In the genomic region with DNA sequence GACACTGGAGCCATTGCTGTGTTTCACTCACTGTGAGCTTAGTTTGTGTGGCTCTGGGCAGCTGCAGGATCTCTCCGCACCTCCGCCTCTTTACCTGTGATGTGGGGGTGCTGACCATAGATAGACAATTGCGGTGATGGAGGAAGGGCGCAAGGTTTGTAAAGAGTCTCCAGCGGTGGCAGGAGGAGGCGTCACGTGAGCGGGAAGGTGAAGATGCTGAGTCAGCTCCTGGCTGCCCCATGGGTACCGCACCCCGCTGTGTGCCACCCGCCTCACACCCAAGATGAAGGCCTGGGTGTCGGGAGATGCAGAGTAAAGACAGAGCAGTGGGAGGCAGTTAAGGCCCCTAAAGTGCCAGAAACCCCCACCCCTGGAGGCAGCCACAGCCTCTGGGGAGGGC, we compare ENCODE assay signal across 1 cellular context.
TF ChIP-seq lines count a peak whose summit lies in the region.

No MANE protein-coding gene starts in this region.

TF ChIP-seq in K562, 482 proteins besides CTCF, POLR2A, EP300 and RAD21 (continued from another document and continues in another):
- TF ChIP-seq, protein P1, sequence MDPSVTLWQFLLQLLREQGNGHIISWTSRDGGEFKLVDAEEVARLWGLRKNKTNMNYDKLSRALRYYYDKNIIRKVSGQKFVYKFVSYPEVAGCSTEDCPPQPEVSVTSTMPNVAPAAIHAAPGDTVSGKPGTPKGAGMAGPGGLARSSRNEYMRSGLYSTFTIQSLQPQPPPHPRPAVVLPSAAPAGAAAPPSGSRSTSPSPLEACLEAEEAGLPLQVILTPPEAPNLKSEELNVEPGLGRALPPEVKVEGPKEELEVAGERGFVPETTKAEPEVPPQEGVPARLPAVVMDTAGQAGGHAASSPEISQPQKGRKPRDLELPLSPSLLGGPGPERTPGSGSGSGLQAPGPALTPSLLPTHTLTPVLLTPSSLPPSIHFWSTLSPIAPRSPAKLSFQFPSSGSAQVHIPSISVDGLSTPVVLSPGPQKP (CRISPR knock-in tag; IDR thresholded peaks at IDR 0.05), result no peak
- no peak for TF ChIP-seq PRMT5 (CRISPR knock-in tag; IDR thresholded peaks at IDR 0.05)
- TF ChIP-seq L3MBTL2 (IDR thresholded peaks at IDR 0.05), result no peak
- TF ChIP-seq, protein P2, sequence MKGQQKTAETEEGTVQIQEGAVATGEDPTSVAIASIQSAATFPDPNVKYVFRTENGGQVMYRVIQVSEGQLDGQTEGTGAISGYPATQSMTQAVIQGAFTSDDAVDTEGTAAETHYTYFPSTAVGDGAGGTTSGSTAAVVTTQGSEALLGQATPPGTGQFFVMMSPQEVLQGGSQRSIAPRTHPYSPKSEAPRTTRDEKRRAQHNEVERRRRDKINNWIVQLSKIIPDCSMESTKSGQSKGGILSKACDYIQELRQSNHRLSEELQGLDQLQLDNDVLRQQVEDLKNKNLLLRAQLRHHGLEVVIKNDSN (CRISPR knock-in tag; IDR thresholded peaks at IDR 0.05), result peak; percentile 65
- TF ChIP-seq, protein P3, sequence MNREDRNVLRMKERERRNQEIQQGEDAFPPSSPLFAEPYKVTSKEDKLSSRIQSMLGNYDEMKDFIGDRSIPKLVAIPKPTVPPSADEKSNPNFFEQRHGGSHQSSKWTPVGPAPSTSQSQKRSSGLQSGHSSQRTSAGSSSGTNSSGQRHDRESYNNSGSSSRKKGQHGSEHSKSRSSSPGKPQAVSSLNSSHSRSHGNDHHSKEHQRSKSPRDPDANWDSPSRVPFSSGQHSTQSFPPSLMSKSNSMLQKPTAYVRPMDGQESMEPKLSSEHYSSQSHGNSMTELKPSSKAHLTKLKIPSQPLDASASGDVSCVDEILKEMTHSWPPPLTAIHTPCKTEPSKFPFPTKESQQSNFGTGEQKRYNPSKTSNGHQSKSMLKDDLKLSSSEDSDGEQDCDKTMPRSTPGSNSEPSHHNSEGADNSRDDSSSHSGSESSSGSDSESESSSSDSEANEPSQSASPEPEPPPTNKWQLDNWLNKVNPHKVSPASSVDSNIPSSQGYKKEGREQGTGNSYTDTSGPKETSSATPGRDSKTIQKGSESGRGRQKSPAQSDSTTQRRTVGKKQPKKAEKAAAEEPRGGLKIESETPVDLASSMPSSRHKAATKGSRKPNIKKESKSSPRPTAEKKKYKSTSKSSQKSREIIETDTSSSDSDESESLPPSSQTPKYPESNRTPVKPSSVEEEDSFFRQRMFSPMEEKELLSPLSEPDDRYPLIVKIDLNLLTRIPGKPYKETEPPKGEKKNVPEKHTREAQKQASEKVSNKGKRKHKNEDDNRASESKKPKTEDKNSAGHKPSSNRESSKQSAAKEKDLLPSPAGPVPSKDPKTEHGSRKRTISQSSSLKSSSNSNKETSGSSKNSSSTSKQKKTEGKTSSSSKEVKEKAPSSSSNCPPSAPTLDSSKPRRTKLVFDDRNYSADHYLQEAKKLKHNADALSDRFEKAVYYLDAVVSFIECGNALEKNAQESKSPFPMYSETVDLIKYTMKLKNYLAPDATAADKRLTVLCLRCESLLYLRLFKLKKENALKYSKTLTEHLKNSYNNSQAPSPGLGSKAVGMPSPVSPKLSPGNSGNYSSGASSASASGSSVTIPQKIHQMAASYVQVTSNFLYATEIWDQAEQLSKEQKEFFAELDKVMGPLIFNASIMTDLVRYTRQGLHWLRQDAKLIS (CRISPR knock-in tag; IDR thresholded peaks at IDR 0.05), result no peak
- TF ChIP-seq ZNF143 (CRISPR knock-in tag; IDR thresholded peaks at IDR 0.05), result no peak
- TF ChIP-seq, protein P4, sequence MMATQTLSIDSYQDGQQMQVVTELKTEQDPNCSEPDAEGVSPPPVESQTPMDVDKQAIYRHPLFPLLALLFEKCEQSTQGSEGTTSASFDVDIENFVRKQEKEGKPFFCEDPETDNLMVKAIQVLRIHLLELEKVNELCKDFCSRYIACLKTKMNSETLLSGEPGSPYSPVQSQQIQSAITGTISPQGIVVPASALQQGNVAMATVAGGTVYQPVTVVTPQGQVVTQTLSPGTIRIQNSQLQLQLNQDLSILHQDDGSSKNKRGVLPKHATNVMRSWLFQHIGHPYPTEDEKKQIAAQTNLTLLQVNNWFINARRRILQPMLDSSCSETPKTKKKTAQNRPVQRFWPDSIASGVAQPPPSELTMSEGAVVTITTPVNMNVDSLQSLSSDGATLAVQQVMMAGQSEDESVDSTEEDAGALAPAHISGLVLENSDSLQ (IDR thresholded peaks at IDR 0.05), result no peak
- TF ChIP-seq, protein P5, sequence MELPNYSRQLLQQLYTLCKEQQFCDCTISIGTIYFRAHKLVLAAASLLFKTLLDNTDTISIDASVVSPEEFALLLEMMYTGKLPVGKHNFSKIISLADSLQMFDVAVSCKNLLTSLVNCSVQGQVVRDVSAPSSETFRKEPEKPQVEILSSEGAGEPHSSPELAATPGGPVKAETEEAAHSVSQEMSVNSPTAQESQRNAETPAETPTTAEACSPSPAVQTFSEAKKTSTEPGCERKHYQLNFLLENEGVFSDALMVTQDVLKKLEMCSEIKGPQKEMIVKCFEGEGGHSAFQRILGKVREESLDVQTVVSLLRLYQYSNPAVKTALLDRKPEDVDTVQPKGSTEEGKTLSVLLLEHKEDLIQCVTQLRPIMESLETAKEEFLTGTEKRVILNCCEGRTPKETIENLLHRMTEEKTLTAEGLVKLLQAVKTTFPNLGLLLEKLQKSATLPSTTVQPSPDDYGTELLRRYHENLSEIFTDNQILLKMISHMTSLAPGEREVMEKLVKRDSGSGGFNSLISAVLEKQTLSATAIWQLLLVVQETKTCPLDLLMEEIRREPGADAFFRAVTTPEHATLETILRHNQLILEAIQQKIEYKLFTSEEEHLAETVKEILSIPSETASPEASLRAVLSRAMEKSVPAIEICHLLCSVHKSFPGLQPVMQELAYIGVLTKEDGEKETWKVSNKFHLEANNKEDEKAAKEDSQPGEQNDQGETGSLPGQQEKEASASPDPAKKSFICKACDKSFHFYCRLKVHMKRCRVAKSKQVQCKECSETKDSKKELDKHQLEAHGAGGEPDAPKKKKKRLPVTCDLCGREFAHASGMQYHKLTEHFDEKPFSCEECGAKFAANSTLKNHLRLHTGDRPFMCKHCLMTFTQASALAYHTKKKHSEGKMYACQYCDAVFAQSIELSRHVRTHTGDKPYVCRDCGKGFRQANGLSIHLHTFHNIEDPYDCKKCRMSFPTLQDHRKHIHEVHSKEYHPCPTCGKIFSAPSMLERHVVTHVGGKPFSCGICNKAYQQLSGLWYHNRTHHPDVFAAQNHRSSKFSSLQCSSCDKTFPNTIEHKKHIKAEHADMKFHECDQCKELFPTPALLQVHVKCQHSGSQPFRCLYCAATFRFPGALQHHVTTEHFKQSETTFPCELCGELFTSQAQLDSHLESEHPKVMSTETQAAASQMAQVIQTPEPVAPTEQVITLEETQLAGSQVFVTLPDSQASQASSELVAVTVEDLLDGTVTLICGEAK (IDR thresholded peaks at IDR 0.05), result no peak
- TF ChIP-seq, protein P5 (CRISPR knock-in tag; IDR thresholded peaks at IDR 0.05), result no peak
- TF ChIP-seq, protein P6, sequence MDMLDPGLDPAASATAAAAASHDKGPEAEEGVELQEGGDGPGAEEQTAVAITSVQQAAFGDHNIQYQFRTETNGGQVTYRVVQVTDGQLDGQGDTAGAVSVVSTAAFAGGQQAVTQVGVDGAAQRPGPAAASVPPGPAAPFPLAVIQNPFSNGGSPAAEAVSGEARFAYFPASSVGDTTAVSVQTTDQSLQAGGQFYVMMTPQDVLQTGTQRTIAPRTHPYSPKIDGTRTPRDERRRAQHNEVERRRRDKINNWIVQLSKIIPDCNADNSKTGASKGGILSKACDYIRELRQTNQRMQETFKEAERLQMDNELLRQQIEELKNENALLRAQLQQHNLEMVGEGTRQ (CRISPR knock-in tag; IDR thresholded peaks at IDR 0.05), result peak; percentile 55
- TF ChIP-seq LARP7 (IDR thresholded peaks at IDR 0.05), result no peak
- no peak for TF ChIP-seq TOE1 (IDR thresholded peaks at IDR 0.05; ENCODE audit: borderline replicate concordance)
- TF ChIP-seq TOE1 (CRISPR knock-in tag; IDR thresholded peaks at IDR 0.05; ENCODE audit: borderline replicate concordance, low read depth), result no peak
- TF ChIP-seq, protein P7, sequence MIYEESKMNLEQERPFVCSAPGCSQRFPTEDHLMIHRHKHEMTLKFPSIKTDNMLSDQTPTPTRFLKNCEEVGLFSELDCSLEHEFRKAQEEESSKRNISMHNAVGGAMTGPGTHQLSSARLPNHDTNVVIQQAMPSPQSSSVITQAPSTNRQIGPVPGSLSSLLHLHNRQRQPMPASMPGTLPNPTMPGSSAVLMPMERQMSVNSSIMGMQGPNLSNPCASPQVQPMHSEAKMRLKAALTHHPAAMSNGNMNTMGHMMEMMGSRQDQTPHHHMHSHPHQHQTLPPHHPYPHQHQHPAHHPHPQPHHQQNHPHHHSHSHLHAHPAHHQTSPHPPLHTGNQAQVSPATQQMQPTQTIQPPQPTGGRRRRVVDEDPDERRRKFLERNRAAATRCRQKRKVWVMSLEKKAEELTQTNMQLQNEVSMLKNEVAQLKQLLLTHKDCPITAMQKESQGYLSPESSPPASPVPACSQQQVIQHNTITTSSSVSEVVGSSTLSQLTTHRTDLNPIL (CRISPR knock-in tag; IDR thresholded peaks at IDR 0.05), result no peak
- no peak for TF ChIP-seq SMARCE1 (IDR thresholded peaks at IDR 0.05)
- TF ChIP-seq MAFK (IDR thresholded peaks at IDR 0.05; ENCODE audit: low read length), result peak; percentile 62
- TF ChIP-seq C11orf30 (IDR thresholded peaks at IDR 0.05; ENCODE audit: low read depth), result peak; percentile 84
- TF ChIP-seq, protein P8, sequence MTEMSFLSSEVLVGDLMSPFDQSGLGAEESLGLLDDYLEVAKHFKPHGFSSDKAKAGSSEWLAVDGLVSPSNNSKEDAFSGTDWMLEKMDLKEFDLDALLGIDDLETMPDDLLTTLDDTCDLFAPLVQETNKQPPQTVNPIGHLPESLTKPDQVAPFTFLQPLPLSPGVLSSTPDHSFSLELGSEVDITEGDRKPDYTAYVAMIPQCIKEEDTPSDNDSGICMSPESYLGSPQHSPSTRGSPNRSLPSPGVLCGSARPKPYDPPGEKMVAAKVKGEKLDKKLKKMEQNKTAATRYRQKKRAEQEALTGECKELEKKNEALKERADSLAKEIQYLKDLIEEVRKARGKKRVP (CRISPR knock-in tag; IDR thresholded peaks at IDR 0.05), result no peak
- TF ChIP-seq, protein P9, sequence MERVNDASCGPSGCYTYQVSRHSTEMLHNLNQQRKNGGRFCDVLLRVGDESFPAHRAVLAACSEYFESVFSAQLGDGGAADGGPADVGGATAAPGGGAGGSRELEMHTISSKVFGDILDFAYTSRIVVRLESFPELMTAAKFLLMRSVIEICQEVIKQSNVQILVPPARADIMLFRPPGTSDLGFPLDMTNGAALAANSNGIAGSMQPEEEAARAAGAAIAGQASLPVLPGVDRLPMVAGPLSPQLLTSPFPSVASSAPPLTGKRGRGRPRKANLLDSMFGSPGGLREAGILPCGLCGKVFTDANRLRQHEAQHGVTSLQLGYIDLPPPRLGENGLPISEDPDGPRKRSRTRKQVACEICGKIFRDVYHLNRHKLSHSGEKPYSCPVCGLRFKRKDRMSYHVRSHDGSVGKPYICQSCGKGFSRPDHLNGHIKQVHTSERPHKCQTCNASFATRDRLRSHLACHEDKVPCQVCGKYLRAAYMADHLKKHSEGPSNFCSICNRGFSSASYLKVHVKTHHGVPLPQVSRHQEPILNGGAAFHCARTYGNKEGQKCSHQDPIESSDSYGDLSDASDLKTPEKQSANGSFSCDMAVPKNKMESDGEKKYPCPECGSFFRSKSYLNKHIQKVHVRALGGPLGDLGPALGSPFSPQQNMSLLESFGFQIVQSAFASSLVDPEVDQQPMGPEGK (CRISPR knock-in tag; IDR thresholded peaks at IDR 0.05; ENCODE audit: borderline replicate concordance), result no peak
- peak; percentile 70 for TF ChIP-seq MAFG (tag; conservative IDR thresholded peaks at IDR 0.05)
- TF ChIP-seq ZNF324 (CRISPR knock-in tag; IDR thresholded peaks at IDR 0.05), result no peak
- no peak for TF ChIP-seq PHB2 (IDR thresholded peaks at IDR 0.05; ENCODE audit: low read depth)
- TF ChIP-seq PTTG1 (tag; IDR thresholded peaks at IDR 0.05; ENCODE audit: low read depth), result no peak
- TF ChIP-seq POLR3A (IDR thresholded peaks at IDR 0.05; ENCODE audit: borderline replicate concordance, extremely low read depth, insufficient read depth, insufficient read length), result no peak
- TF ChIP-seq MCM5 (IDR thresholded peaks at IDR 0.05; ENCODE audit: low read depth), result no peak
